28 cellular contexts compared by ENCODE assay signal in the genomic region with DNA sequence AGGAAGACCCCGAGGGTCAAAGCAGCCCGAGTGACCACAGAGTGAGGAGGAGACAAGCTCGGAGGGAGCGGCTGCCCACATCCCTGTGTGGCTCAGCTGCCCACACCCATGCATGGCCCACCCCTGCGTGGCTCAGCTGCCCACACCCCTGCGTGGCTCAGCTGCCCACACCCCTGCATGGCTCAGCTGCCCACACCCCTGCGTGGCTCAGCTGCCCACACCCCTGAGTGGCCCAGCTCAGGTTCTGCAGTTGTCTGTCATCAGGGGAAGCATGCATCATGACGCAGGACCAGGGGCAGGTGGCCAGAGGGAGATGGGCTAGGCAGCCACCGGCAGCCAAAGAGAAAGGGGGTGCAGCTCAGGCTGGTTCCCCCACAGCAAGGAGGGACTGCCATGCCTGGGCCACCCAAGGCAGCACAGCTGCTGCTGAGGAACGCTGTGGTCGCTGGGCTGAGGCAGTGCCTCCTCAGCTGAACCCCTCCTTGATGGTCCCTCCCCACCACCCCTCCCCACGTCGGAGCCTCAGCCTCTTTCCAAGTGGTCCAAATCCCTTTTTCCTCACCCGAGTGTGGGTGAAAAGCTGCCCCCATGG.
"Had no signal": no experiment of that assay in that cellular context is flagged by ENCODE, and none has a peak within 500 bp of the region (broad histone marks: within the 10 kb centered on the region; RNA-seq: fewer than 3 reads in every experiment).

No MANE protein-coding gene starts in this region.

- H3K27me3 Mint-ChIP-seq: activated CD4-positive, alpha-beta memory T cell treated with anti-CD3 and anti-CD28 coated beads, Interleukin-2, amount 10 ng/mL, durations not matched to agents 7 days and 5 days; activated CD4-positive, alpha-beta T cell treated with anti-CD3 and anti-CD28 coated beads for 36 hours; activated CD4-positive, alpha-beta T cell treated with anti-CD3 and anti-CD28 coated beads, Interleukin-2, amount 10 ng/mL, durations not matched to agents 24 days and 14 days; activated naive CD4-positive, alpha-beta T cell treated with anti-CD3 and anti-CD28 coated beads, Interleukin-2, amount 50 U/mL, for 24 hours; activated naive CD8-positive, alpha-beta T cell treated with anti-CD3 and anti-CD28 coated beads for 36 hours; activated naive CD8-positive, alpha-beta T cell treated with anti-CD3 and anti-CD28 coated beads, Interleukin-2, amount 50 U/mL, for 24 hours had no signal

- H3K36me3 ChIP-seq: colonic mucosa had no signal

- H3K36me3 Mint-ChIP-seq: activated naive CD4-positive, alpha-beta T cell treated with anti-CD3 and anti-CD28 coated beads, Interleukin-2, amount 50 U/mL, for 24 hours; activated naive CD8-positive, alpha-beta T cell treated with anti-CD3 and anti-CD28 coated beads for 36 hours had no signal

- H3K4me1 Mint-ChIP-seq: activated CD4-positive, alpha-beta memory T cell treated with anti-CD3 and anti-CD28 coated beads, Interleukin-2, amount 10 ng/mL, durations not matched to agents 7 days and 5 days; activated CD4-positive, alpha-beta T cell treated with anti-CD3 and anti-CD28 coated beads for 36 hours; activated CD4-positive, alpha-beta T cell treated with anti-CD3 and anti-CD28 coated beads, Interleukin-2, amount 10 ng/mL, durations not matched to agents 24 days and 14 days; activated naive CD4-positive, alpha-beta T cell treated with anti-CD3 and anti-CD28 coated beads, Interleukin-2, amount 50 U/mL, for 24 hours; activated naive CD8-positive, alpha-beta T cell treated with anti-CD3 and anti-CD28 coated beads for 36 hours; activated naive CD8-positive, alpha-beta T cell treated with anti-CD3 and anti-CD28 coated beads, Interleukin-2, amount 50 U/mL, for 24 hours had no signal

- ATAC-seq: activated CD4-positive, alpha-beta T cell treated with anti-CD3 and anti-CD28 coated beads for 36 hours; activated naive CD8-positive, alpha-beta T cell treated with anti-CD3 and anti-CD28 coated beads, Interleukin-2, amount 50 U/mL, for 24 hours; body of pancreas; esophagus mucosa; gastroesophageal sphincter; heart right ventricle had no signal

- H3K27ac ChIP-seq: adrenal gland, body of pancreas, colonic mucosa, gastroesophageal sphincter, heart right ventricle had no signal

- H3K4me3 Mint-ChIP-seq: activated CD4-positive, alpha-beta memory T cell treated with anti-CD3 and anti-CD28 coated beads, Interleukin-2, amount 10 ng/mL, durations not matched to agents 7 days and 5 days; activated CD4-positive, alpha-beta T cell treated with anti-CD3 and anti-CD28 coated beads for 36 hours; activated CD4-positive, alpha-beta T cell treated with anti-CD3 and anti-CD28 coated beads, Interleukin-2, amount 10 ng/mL, durations not matched to agents 24 days and 14 days; activated naive CD4-positive, alpha-beta T cell treated with anti-CD3 and anti-CD28 coated beads for 36 hours; activated naive CD4-positive, alpha-beta T cell treated with anti-CD3 and anti-CD28 coated beads, Interleukin-2, amount 50 U/mL, for 24 hours; activated naive CD8-positive, alpha-beta T cell treated with anti-CD3 and anti-CD28 coated beads for 36 hours; activated naive CD8-positive, alpha-beta T cell treated with anti-CD3 and anti-CD28 coated beads, Interleukin-2, amount 50 U/mL, for 24 hours; activated T-helper 1 cell treated with anti-CD3 and anti-CD28 coated beads, Interleukin-12 subunit alpha, Interleukin-12 subunit beta, Interleukin-2, Interleukin-4 antibody, amounts not matched to agents 30 ng/mL and 10 ng/mL and 1 ng/mL, durations not matched to agents 14 hours and 24 hours and 36 hours had no signal

- H3K27ac Mint-ChIP-seq: activated CD4-positive, alpha-beta memory T cell treated with anti-CD3 and anti-CD28 coated beads, Interleukin-2, amount 10 ng/mL, durations not matched to agents 7 days and 5 days; activated CD4-positive, alpha-beta T cell treated with anti-CD3 and anti-CD28 coated beads for 36 hours; activated CD4-positive, alpha-beta T cell treated with anti-CD3 and anti-CD28 coated beads, Interleukin-2, amount 10 ng/mL, durations not matched to agents 24 days and 14 days; activated naive CD4-positive, alpha-beta T cell treated with anti-CD3 and anti-CD28 coated beads for 36 hours; activated naive CD4-positive, alpha-beta T cell treated with anti-CD3 and anti-CD28 coated beads, Interleukin-2, amount 50 U/mL, for 24 hours; activated naive CD8-positive, alpha-beta T cell treated with anti-CD3 and anti-CD28 coated beads for 36 hours; activated naive CD8-positive, alpha-beta T cell treated with anti-CD3 and anti-CD28 coated beads, Interleukin-2, amount 50 U/mL, for 24 hours; activated T-helper 1 cell treated with anti-CD3 and anti-CD28 coated beads, Interleukin-12 subunit alpha, Interleukin-12 subunit beta, Interleukin-2, Interleukin-4 antibody, amounts not matched to agents 30 ng/mL and 10 ng/mL and 1 ng/mL, durations not matched to agents 14 hours and 24 hours and 36 hours; activated T-helper 2 cell treated with anti-CD3 and anti-CD28 coated beads, Interferon-gamma antibody, Interleukin-2, Interleukin-4, amounts not matched to agents 10 μg/mL and 5 μg/mL and 100 μg/mL, durations not matched to agents 14 hours and 24 hours and 36 hours had no signal

- H3K4me3 ChIP-seq: adrenal gland, body of pancreas, colonic mucosa, gastroesophageal sphincter, heart right ventricle had no signal

- H3K9me3 Mint-ChIP-seq: activated CD4-positive, alpha-beta T cell treated with anti-CD3 and anti-CD28 coated beads, Interleukin-2, amount 10 ng/mL, durations not matched to agents 24 days and 14 days; activated naive CD4-positive, alpha-beta T cell treated with anti-CD3 and anti-CD28 coated beads for 36 hours; activated naive CD4-positive, alpha-beta T cell treated with anti-CD3 and anti-CD28 coated beads, Interleukin-2, amount 50 U/mL, for 24 hours; activated naive CD8-positive, alpha-beta T cell treated with anti-CD3 and anti-CD28 coated beads for 36 hours; activated naive CD8-positive, alpha-beta T cell treated with anti-CD3 and anti-CD28 coated beads, Interleukin-2, amount 50 U/mL, for 24 hours; activated T-helper 1 cell treated with anti-CD3 and anti-CD28 coated beads, Interleukin-12 subunit alpha, Interleukin-12 subunit beta, Interleukin-2, Interleukin-4 antibody, amounts not matched to agents 30 ng/mL and 10 ng/mL and 1 ng/mL, durations not matched to agents 14 hours and 24 hours and 36 hours; activated T-helper 2 cell treated with anti-CD3 and anti-CD28 coated beads, Interferon-gamma antibody, Interleukin-2, Interleukin-4, amounts not matched to agents 10 μg/mL and 5 μg/mL and 100 μg/mL, durations not matched to agents 14 hours and 24 hours and 36 hours had no signal

- H3K27me3 ChIP-seq: adrenal gland, body of pancreas, colonic mucosa, gastroesophageal sphincter, heart right ventricle had no signal

- H3K4me1 ChIP-seq: adrenal gland, body of pancreas, colonic mucosa, heart right ventricle had no signal

- H3K9me3 ChIP-seq: adrenal gland, body of pancreas, colonic mucosa, gastroesophageal sphincter, heart right ventricle had no signal

- DNase-seq: activated CD4-positive, alpha-beta memory T cell treated with anti-CD3 and anti-CD28 coated beads, Interleukin-2, amount 10 ng/mL, durations not matched to agents 7 days and 5 days; activated CD4-positive, alpha-beta T cell treated with anti-CD3 and anti-CD28 coated beads for 36 hours; activated CD4-positive, alpha-beta T cell treated with anti-CD3 and anti-CD28 coated beads, Interleukin-2, amount 10 ng/mL, durations not matched to agents 24 days and 14 days; activated CD4-positive, alpha-beta T cell treated with anti-CD3 and anti-CD28 coated beads, Interleukin-2, amount 50 U/mL, for 4 hours; activated CD4-positive, CD25-positive, alpha-beta regulatory T cell; activated CD4-positive, CD25-positive, alpha-beta regulatory T cell treated with anti-CD3 and anti-CD28 coated beads, Interleukin-2, amount 50 U/mL, for 72 hours; activated CD8-positive, alpha-beta memory T cell treated with anti-CD3 and anti-CD28 coated beads for 24 hours; activated effector memory CD4-positive, alpha-beta T cell treated with anti-CD3 and anti-CD28 coated beads, Interleukin-2, amount 50 U/mL, for 16 hours; activated naive CD4-positive, alpha-beta T cell treated with anti-CD3 and anti-CD28 coated beads for 36 hours; activated naive CD8-positive, alpha-beta T cell treated with anti-CD3 and anti-CD28 coated beads for 36 hours; activated naive CD8-positive, alpha-beta T cell treated with anti-CD3 and anti-CD28 coated beads, Interleukin-2, amount 50 U/mL, for 24 hours; activated T-cell treated with anti-CD3 and anti-CD28 coated beads, Interleukin-2, amount 50 U/mL, for 1 hour; activated T-cell treated with anti-CD3 and anti-CD28 coated beads, Interleukin-2, amount 50 U/mL, for 48 hours; adrenal gland; amygdala; aorta; body of pancreas; caudate nucleus; colonic mucosa; effector CD8-positive, alpha-beta T cell; foreskin fibroblast; heart right ventricle; T-helper 2 cell had no signal
